In the genomic region with DNA sequence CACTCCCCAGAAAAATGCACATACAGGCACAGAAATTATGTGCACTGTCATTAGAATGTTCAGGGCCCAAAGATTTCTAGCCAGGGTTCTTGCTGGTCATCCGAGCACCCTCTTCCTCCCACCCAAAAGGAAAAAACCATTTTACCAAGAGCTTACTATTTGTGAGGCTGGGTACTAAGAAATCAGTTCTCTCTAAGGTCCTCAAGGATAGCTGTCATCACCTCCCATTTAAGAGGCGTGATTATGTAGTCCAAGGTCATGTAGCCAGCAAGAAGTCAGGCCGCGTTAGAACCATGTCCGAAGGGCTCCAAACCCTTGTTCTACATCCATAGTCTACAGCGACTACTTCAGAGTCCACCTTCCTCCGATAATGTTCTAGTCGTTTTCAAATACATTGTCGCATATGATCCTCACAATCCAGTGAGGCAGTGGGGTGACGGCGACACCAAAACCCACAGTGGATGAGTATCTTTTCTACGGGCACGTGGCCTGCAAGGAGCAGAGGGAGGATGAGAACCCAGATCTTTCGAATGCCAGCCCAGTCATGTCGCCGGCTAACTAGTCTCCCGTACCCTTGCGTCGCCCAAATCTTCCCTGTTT, we compare ENCODE assay signal across 8 cellular contexts. TPM values are rescaled to one million over a fixed set of nuclear protein-coding genes. Genes with fewer than 3 reads are reported as not detected.
DNase-seq lines count a peak whose midpoint lies in the region; ATAC-seq and TF ChIP-seq lines count a peak whose summit lies in the region.

No MANE protein-coding gene starts in this region.

- H3K9ac ChIP-seq in BLaER1 treated with 17β-estradiol and CSF1 and Interleukin-3, amounts not matched to agents 10 nM and 100 nM = peak overlapping the region; percentile 84 to 96 (median 90)

- H3K27me3 Mint-ChIP-seq in T-helper 17 cell = no peaks in the 10 kb centered on the region

- intact Hi-C loops in lower lobe of right lung (cut with DNase I) = no loop called here

- peak overlapping the region; percentile 92 for H3K27ac Mint-ChIP-seq in T-helper 17 cell

- peaks cover 0 to 35% (median 14%) of the 10 kb centered on the region in 11 experiments; a peak in 13 of 22 replicates for H4K20me1 ChIP-seq in BLaER1 treated with 17β-estradiol and CSF1 and Interleukin-3, amounts not matched to agents 10 nM and 100 nM

- peaks cover 49% of the 10 kb centered on the region for H3K4me1 Mint-ChIP-seq in T-helper 17 cell

- H3K4me2 ChIP-seq in BLaER1 treated with 17β-estradiol and CSF1 and Interleukin-3, amounts not matched to agents 10 nM and 100 nM = peak overlapping the region; percentile 82 to 99 (median 88)

- H3K27me3 ChIP-seq in BLaER1 treated with 17β-estradiol and CSF1 and Interleukin-3, amounts not matched to agents 10 nM and 100 nM = no peaks in the 10 kb centered on the region
- H3K27me3 ChIP-seq in lower lobe of right lung (ENCODE audit: low read depth) = no peaks in the 10 kb centered on the region

- TF ChIP-seq CTCF in lower lobe of right lung (IDR thresholded peaks at IDR 0.05) = no peak

- peak overlapping the region; percentile 76 to 95 (median 85) for H3K4me3 ChIP-seq in BLaER1 treated with 17β-estradiol and CSF1 and Interleukin-3, amounts not matched to agents 10 nM and 100 nM
- H3K4me3 ChIP-seq in lower lobe of right lung = peak overlapping the region; percentile 89

- peaks cover 27 to 72% (median 34%) of the 10 kb centered on the region in 10 experiments for H3K4me1 ChIP-seq in BLaER1 treated with 17β-estradiol and CSF1 and Interleukin-3, amounts not matched to agents 10 nM and 100 nM
- peaks cover 27% of the 10 kb centered on the region for H3K4me1 ChIP-seq in lower lobe of right lung

- H3K36me3 ChIP-seq in BLaER1 treated with 17β-estradiol and CSF1 and Interleukin-3, amounts not matched to agents 10 nM and 100 nM = peaks cover 76 to 82% (median 79%) of the 10 kb centered on the region in 11 experiments
- peaks cover 76% of the 10 kb centered on the region for H3K36me3 ChIP-seq in lower lobe of right lung

- H3K4me3 Mint-ChIP-seq in T-helper 17 cell = peak overlapping the region; percentile 91

- H3K27ac ChIP-seq in BLaER1 treated with 17β-estradiol and CSF1 and Interleukin-3, amounts not matched to agents 10 nM and 100 nM = peak overlapping the region; percentile 78 to 96 (median 88)
- peak overlapping the region; percentile 78 for H3K27ac ChIP-seq in cingulate gyrus (ENCODE audit: low read depth, low read length)
- peak overlapping the region; percentile 83 for H3K27ac ChIP-seq in lower lobe of right lung

- H3K36me3 Mint-ChIP-seq in T-helper 17 cell (ENCODE audit: low read depth) = peaks cover 15% of the 10 kb centered on the region

- ATAC-seq in HG03175 (IDR thresholded peaks at IDR 0.05; ENCODE audit: unreplicated experiment) = peak; percentile 36
- peak; percentile 45 for ATAC-seq in T-helper 17 cell
- ATAC-seq in lower lobe of right lung = peak; percentile 56 to 70
- peak; percentile 54 for ATAC-seq in stimulated activated naive CD8-positive, alpha-beta T cell treated with anti-CD3 and anti-CD28 coated beads, Interleukin-15, Interleukin-2, amounts not matched to agents 100 U/mL and 50 U/mL, for 24 hours

- peak; percentile 21 for DNase-seq in GM19238 (ENCODE audit: insufficient read length, low spot score)
- no peak for DNase-seq in T-helper 17 cell
- DNase-seq in lower lobe of right lung = no peak
- DNase-seq in stimulated activated naive CD8-positive, alpha-beta T cell treated with anti-CD3 and anti-CD28 coated beads, Interleukin-15, Interleukin-2, amounts not matched to agents 100 U/mL and 50 U/mL, for 24 hours = peak; percentile 37
- DNase-seq in effector CD4-positive, alpha-beta T cell = no peak

- H3K9me3 ChIP-seq in BLaER1 treated with 17β-estradiol and CSF1 and Interleukin-3, amounts not matched to agents 10 nM and 100 nM (replicated peaks in 1 of 11) = no peaks in the 10 kb centered on the region
- H3K9me3 ChIP-seq in T-helper 17 cell (ENCODE audit: control insufficient read depth, low read length, poor library complexity, severe bottlenecking) (no peaks in the 10 kb centered on the region), lower lobe of right lung (no peaks in the 10 kb centered on the region)

RNA-seq across cellular contexts. Expression of gene TIMM8B, which starts 0.6 kb away (rescaled TPM):
- total RNA-seq in T-helper 17 cell (10 to 100 TPM; 12.0 to 16.0 TPM), lower lobe of right lung (35.9 TPM)

RNA-seq across cellular contexts. Expression of gene SDHD, which starts 0.8 kb away (rescaled TPM):
- total RNA-seq in T-helper 17 cell (10 to 100 TPM; 37.7 to 40.8 TPM), lower lobe of right lung (91.2 TPM)

RNA-seq across cellular contexts. Expression of gene NKAPD1, which starts 11.8 kb away (rescaled TPM):
- total RNA-seq in T-helper 17 cell (10 to 100 TPM in 1 of 2 donors, 1 to 10 TPM in 1; 9.8 to 12.8 TPM), lower lobe of right lung (20.6 TPM)

RNA-seq across cellular contexts. Expression of gene PIH1D2, which starts 12.1 kb away (rescaled TPM):
- under 1 TPM in 1 of 2 donors, not detected in 1; 0.23 TPM for total RNA-seq in T-helper 17 cell
- total RNA-seq in lower lobe of right lung = 6.4 TPM

Comparison
In these comparisons a context has a peak if more than half of its experiments do, and no peak if none do; other contexts are left out.
1. DNase-seq: peak in GM19238 (single experiment) and stimulated activated naive CD8-positive, alpha-beta T cell treated with anti-CD3 and anti-CD28 coated beads, Interleukin-15, Interleukin-2, amounts not matched to agents 100 U/mL and 50 U/mL, for 24 hours (single experiment); none in T-helper 17 cell (0 of 3), lower lobe of right lung (single experiment) and effector CD4-positive, alpha-beta T cell (single experiment).
2. Peak in every context shown above with its lines, with median percentiles within 50 percentile points of each other: H3K27ac ChIP-seq and ATAC-seq.